ENCODE assay signal across 12 cellular contexts in the genomic region with DNA sequence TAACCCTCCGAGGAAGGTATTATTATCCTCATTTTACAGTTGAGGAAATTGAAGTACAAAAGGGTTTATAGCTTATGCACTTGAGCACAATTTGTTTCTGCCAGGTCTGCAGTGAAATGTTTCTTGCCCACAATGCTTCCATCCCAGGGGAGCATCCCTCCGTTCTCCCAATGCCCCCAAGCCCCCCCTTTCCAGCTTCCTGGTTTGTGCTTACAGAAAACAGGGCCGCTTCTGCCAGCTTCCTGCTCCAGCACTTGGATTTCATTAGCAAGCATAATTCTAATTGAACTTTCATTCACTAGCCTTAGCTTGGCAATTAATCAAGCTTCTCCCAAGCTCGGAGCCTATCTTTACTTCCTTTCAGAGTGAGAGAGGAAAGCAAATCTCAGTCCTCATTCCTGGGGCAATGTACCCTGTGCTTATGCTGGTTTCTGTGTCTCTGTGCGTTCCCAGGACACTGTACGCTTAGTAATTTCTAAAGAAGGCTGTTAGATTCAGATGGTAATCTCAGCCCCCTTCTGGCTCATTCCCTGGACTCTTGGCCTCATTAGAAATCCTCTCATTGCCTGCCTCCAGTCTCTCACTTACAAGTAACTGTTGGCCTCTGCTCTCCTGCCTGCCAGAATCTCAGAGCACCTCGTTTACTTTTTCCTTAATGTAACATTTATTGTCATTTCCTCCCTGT.
A peak's percentile ranks its signal among the peaks of the same experiment; 100 is the strongest.
DNase-seq lines count a peak whose midpoint lies in the region; ATAC-seq and TF ChIP-seq lines count a peak whose summit lies in the region.
"Had no signal": no experiment of that assay in that cellular context is flagged by ENCODE, and none has a peak within 500 bp of the region (broad histone marks: within the 10 kb centered on the region; RNA-seq: fewer than 3 reads in every experiment).

No MANE protein-coding gene starts in this region.

- intact Hi-C loops in lower leg skin (cut with DNase I; ENCODE audit: low total_unique reads): no loop called here

- H3K4me3 ChIP-seq in lower leg skin (ENCODE audit: low read depth, poor library complexity, severe bottlenecking): no peak overlapping the region

- WGBS in lower leg skin, 2 donors: 35 to 36% methylated on average over 7 of the region's 7 CpGs

- DNase-seq in NCI-H2227 (lab: John Stamatoyannopoulos, UW; ENCODE audit: unreplicated experiment): peak; percentile 15
- DNase-seq in lower leg skin (ENCODE audit: low spot score in 2 of 2): peak; percentile 18 to 49
- DNase-seq in stimulated activated CD4-positive, alpha-beta T cell treated with anti-CD3 and anti-CD28 coated beads, Interleukin-4, amount 100 ng/mL, for 4 hours: no peak
- no peak for DNase-seq in AG08395 (ENCODE audit: low spot score)
- DNase-seq in NCI-H1092 (lab: John Stamatoyannopoulos, UW): no peak
- DNase-seq: C1 segment of cervical spinal cord; Calu3; CD4-positive, alpha-beta T cell; DMS 273 treated with DMSO at 0.1 percent for 48 hours; H7; IMR-90 had no signal

- no peak for TF ChIP-seq CTCF in lower leg skin (IDR thresholded peaks at IDR 0.05)

- no peak for ATAC-seq in SK-N-SH treated with all-trans-retinoic acid at 6 μM for 48 hours

- no peak for TF ChIP-seq POLR2A in lower leg skin (IDR thresholded peaks at IDR 0.05)

TF ChIP-seq in SK-N-SH treated with all-trans-retinoic acid at 6 μM for 48 hours, 23 proteins besides CTCF, POLR2A, EP300 and RAD21:
- TF ChIP-seq ZFP3 (CRISPR knock-in tag; IDR thresholded peaks at IDR 0.05): no peak
- no peak for TF ChIP-seq ZFP30 (CRISPR knock-in tag; IDR thresholded peaks at IDR 0.05)
- peak; percentile 85 for TF ChIP-seq ZNF8 (CRISPR knock-in tag; IDR thresholded peaks at IDR 0.05)
- no peak for TF ChIP-seq ISL1 (CRISPR knock-in tag; IDR thresholded peaks at IDR 0.05)
- TF ChIP-seq ESRRG (CRISPR knock-in tag; IDR thresholded peaks at IDR 0.05): no peak
- TF ChIP-seq GLIS3 (CRISPR knock-in tag; IDR thresholded peaks at IDR 0.05): no peak
- TF ChIP-seq, protein P1, sequence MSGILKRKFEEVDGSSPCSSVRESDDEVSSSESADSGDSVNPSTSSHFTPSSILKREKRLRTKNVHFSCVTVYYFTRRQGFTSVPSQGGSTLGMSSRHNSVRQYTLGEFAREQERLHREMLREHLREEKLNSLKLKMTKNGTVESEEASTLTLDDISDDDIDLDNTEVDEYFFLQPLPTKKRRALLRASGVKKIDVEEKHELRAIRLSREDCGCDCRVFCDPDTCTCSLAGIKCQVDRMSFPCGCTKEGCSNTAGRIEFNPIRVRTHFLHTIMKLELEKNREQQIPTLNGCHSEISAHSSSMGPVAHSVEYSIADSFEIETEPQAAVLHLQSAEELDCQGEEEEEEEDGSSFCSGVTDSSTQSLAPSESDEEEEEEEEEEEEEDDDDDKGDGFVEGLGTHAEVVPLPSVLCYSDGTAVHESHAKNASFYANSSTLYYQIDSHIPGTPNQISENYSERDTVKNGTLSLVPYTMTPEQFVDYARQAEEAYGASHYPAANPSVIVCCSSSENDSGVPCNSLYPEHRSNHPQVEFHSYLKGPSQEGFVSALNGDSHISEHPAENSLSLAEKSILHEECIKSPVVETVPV (CRISPR knock-in tag; IDR thresholded peaks at IDR 0.05): no peak
- TF ChIP-seq, protein P2, sequence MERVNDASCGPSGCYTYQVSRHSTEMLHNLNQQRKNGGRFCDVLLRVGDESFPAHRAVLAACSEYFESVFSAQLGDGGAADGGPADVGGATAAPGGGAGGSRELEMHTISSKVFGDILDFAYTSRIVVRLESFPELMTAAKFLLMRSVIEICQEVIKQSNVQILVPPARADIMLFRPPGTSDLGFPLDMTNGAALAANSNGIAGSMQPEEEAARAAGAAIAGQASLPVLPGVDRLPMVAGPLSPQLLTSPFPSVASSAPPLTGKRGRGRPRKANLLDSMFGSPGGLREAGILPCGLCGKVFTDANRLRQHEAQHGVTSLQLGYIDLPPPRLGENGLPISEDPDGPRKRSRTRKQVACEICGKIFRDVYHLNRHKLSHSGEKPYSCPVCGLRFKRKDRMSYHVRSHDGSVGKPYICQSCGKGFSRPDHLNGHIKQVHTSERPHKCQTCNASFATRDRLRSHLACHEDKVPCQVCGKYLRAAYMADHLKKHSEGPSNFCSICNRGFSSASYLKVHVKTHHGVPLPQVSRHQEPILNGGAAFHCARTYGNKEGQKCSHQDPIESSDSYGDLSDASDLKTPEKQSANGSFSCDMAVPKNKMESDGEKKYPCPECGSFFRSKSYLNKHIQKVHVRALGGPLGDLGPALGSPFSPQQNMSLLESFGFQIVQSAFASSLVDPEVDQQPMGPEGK (CRISPR knock-in tag; IDR thresholded peaks at IDR 0.05; ENCODE audit: borderline replicate concordance): no peak
- no peak for TF ChIP-seq ZNF565 (CRISPR knock-in tag; conservative IDR thresholded peaks at IDR 0.05; ENCODE audit: low read depth)
- TF ChIP-seq RARB (CRISPR knock-in tag; IDR thresholded peaks at IDR 0.05): no peak
- TF ChIP-seq, protein P3, sequence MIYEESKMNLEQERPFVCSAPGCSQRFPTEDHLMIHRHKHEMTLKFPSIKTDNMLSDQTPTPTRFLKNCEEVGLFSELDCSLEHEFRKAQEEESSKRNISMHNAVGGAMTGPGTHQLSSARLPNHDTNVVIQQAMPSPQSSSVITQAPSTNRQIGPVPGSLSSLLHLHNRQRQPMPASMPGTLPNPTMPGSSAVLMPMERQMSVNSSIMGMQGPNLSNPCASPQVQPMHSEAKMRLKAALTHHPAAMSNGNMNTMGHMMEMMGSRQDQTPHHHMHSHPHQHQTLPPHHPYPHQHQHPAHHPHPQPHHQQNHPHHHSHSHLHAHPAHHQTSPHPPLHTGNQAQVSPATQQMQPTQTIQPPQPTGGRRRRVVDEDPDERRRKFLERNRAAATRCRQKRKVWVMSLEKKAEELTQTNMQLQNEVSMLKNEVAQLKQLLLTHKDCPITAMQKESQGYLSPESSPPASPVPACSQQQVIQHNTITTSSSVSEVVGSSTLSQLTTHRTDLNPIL (CRISPR knock-in tag; IDR thresholded peaks at IDR 0.05; ENCODE audit: low read depth): no peak
- TF ChIP-seq ARNTL (CRISPR knock-in tag; IDR thresholded peaks at IDR 0.05; ENCODE audit: borderline replicate concordance, low read depth): no peak
- peak; percentile 29; the same call in 1 of the 2 replicates for TF ChIP-seq TCF4 (CRISPR knock-in tag; IDR thresholded peaks at IDR 0.05; ENCODE audit: borderline replicate concordance)
- TF ChIP-seq TOX (CRISPR knock-in tag; IDR thresholded peaks at IDR 0.05; ENCODE audit: borderline replicate concordance): no peak

Comparison
In these comparisons a context has a peak if more than half of its experiments do, and no peak if none do; other contexts are left out.
1. DNase-seq: peak in NCI-H2227 (single experiment) and lower leg skin (2 of 2); none in stimulated activated CD4-positive, alpha-beta T cell treated with anti-CD3 and anti-CD28 coated beads, Interleukin-4, amount 100 ng/mL, for 4 hours (0 of 2), AG08395 (single experiment) and NCI-H1092 (single experiment).